8 cellular contexts compared by ENCODE assay signal in genomic region chr21:14403681-14404318, GRCh38. TPM values are rescaled to one million over a fixed set of nuclear protein-coding genes. Genes with fewer than 3 reads are reported as not detected.
DNase-seq lines count a peak whose midpoint lies in the region; ATAC-seq and TF ChIP-seq lines count a peak whose summit lies in the region.

No MANE protein-coding gene starts in this region.

- H3K9me3 ChIP-seq in RWPE2 (ENCODE audit: severe bottlenecking) = no peaks in the 10 kb centered on the region

- no peaks in the 10 kb centered on the region for H3K36me3 ChIP-seq in RWPE2 (ENCODE audit: low read depth)

- H3K4me3 ChIP-seq in RWPE2 (ENCODE audit: severe bottlenecking) (no peak overlapping the region), fibroblast of pulmonary artery (replicated peaks; ENCODE audit: low read depth, low read length) (no peak overlapping the region), retinal pigment epithelial cell (ENCODE audit: low read length) (no peak overlapping the region)

- no peaks in the 10 kb centered on the region for H3K36me3 Mint-ChIP-seq in activated T-cell treated with anti-CD3 and anti-CD28 coated beads, Interleukin-2, amount 50 U/mL, for 4 hours (ENCODE audit: insufficient read depth)

- H3K4me1 Mint-ChIP-seq in activated T-cell treated with anti-CD3 and anti-CD28 coated beads, Interleukin-2, amount 50 U/mL, for 4 hours (ENCODE audit: low read depth) = no peaks in the 10 kb centered on the region

- H3K9me3 Mint-ChIP-seq in activated T-cell treated with anti-CD3 and anti-CD28 coated beads, Interleukin-2, amount 50 U/mL, for 4 hours = no peaks in the 10 kb centered on the region

- peaks cover 2% of the 10 kb centered on the region for H3K27me3 ChIP-seq in RWPE2 (ENCODE audit: insufficient read depth, poor library complexity, severe bottlenecking)

- peak; percentile 81 for TF ChIP-seq CTCF in RWPE2 (IDR thresholded peaks at IDR 0.05; ENCODE audit: poor library complexity, severe bottlenecking)
- TF ChIP-seq CTCF in fibroblast of pulmonary artery (IDR thresholded peaks at IDR 0.05; ENCODE audit: low read length, missing control alignments) = peak; percentile 63
- TF ChIP-seq CTCF in retinal pigment epithelial cell (conservative IDR thresholded peaks at IDR 0.05; ENCODE audit: low read depth, low read length) = peak; percentile 65

- DNase-seq in activated T-cell treated with anti-CD3 and anti-CD28 coated beads, Interleukin-2, amount 50 U/mL, for 4 hours = no peak
- DNase-seq in activated T-cell treated with anti-CD3 and anti-CD28 coated beads, Interleukin-2, amount 50 U/mL, for 1 hour = no peak
- DNase-seq in RWPE2 (ENCODE audit: low spot score) (no peak), fibroblast of pulmonary artery (ENCODE audit: low read depth) (peak; percentile 64), retinal pigment epithelial cell (ENCODE audit: low read depth) (no peak), sciatic nerve (ENCODE audit: low spot score) (no peak), T1000 (lab: John Stamatoyannopoulos, UW) (no peak)

- H3K27ac ChIP-seq in RWPE2 (ENCODE audit: poor library complexity, severe bottlenecking) = no peak overlapping the region

- no peaks in the 10 kb centered on the region for H3K4me1 ChIP-seq in RWPE2 (ENCODE audit: insufficient read depth, poor library complexity, severe bottlenecking)

- peak; percentile 40 to 61 for ATAC-seq in activated T-cell treated with anti-CD3 and anti-CD28 coated beads, Interleukin-2, amount 50 U/mL, for 4 hours
- ATAC-seq in HG03520 (IDR thresholded peaks at IDR 0.05; ENCODE audit: unreplicated experiment) (peak; percentile 48), RWPE2 (ENCODE audit: low read depth) (no peak; the same call in 2 of the 3 replicates), sciatic nerve (no peak)

- H3K27me3 Mint-ChIP-seq in activated T-cell treated with anti-CD3 and anti-CD28 coated beads, Interleukin-2, amount 50 U/mL, for 4 hours (ENCODE audit: low read depth) = no peaks in the 10 kb centered on the region

- intact Hi-C loops in sciatic nerve (cut with DNase I) = no loop called here

- H3K4me3 Mint-ChIP-seq in activated T-cell treated with anti-CD3 and anti-CD28 coated beads, Interleukin-2, amount 50 U/mL, for 4 hours = no peak overlapping the region

RNA-seq across cellular contexts. Expression of gene HSPA13, which starts 20.9 kb away (rescaled TPM):
- 10 to 100 TPM; 31.8 to 47.0 (median 41.0) TPM for total RNA-seq in activated T-cell treated with anti-CD3 and anti-CD28 coated beads, Interleukin-2, amount 50 U/mL, for 4 hours
- 43.3 TPM for total RNA-seq in sciatic nerve

Comparison
In these comparisons a context has a peak if more than half of its experiments do, and no peak if none do; other contexts are left out.
1. ATAC-seq: peak in activated T-cell treated with anti-CD3 and anti-CD28 coated beads, Interleukin-2, amount 50 U/mL, for 4 hours (2 of 2) and HG03520 (single experiment); none in RWPE2 (single experiment) and sciatic nerve (single experiment).
2. Peak in every context shown above with its lines, with median percentiles within 50 percentile points of each other: CTCF ChIP-seq.